ENCODE assay signal across 11 cellular contexts in the genomic region with DNA sequence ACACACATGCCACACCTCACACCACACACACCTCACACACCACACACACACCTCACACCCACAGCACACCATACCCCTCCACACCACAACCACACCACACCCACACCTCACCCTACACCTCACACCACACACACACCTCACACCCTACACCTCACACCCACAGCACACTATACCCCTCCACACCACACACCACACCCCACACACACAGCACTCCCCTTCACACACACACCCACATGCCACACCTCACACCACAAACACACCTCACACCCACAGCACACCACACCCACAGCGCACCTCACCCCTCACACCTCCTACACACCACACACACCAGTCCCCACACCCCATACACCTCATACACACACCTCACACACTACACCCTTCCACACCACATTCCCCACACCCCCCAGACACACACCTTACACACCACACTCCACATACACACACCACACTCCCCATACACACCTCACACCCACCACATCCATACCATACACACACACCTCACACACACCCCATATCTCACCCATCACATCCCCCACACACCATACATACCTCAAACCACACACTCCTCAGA.
DNase-seq lines count a peak whose midpoint lies in the region; ATAC-seq and TF ChIP-seq lines count a peak whose summit lies in the region.
"Had no signal": no experiment of that assay in that cellular context is flagged by ENCODE, and none has a peak within 500 bp of the region (broad histone marks: within the 10 kb centered on the region; RNA-seq: fewer than 3 reads in every experiment).

No MANE protein-coding gene starts in this region.

- H3K23ac ChIP-seq in H9 (ENCODE audit: insufficient read length, low read depth, low read length): no peak overlapping the region

- no peak overlapping the region for H2BK15ac ChIP-seq in H9 (ENCODE audit: low read depth, low read length)

- DNase-seq in H9 (no peak), thyroid gland (no peak), brain microvascular endothelial cell (no peak)
- DNase-seq in activated CD8-positive, alpha-beta T cell treated with anti-CD3 and anti-CD28 coated beads, Interleukin-2, amount 10 ng/mL, durations not matched to agents 7 days and 5 days: no peak
- DNase-seq in stimulated activated naive CD8-positive, alpha-beta T cell treated with anti-CD3 and anti-CD28 coated beads, Interleukin-15, Interleukin-2, amounts not matched to agents 100 U/mL and 50 U/mL, for 24 hours: peak; percentile 23
- DNase-seq: COR-L47, left cardiac atrium, NCI-H510A had no signal

- peak; percentile 27 for ATAC-seq in activated CD8-positive, alpha-beta T cell treated with anti-CD3 and anti-CD28 coated beads, Interleukin-2, amount 10 ng/mL, durations not matched to agents 7 days and 5 days
- ATAC-seq in esophagus mucosa (peak; percentile 29), GM21367 (IDR thresholded peaks at IDR 0.05; ENCODE audit: unreplicated experiment) (no peak)
- peak; percentile 38 for ATAC-seq in stimulated activated naive CD8-positive, alpha-beta T cell treated with anti-CD3 and anti-CD28 coated beads, Interleukin-15, Interleukin-2, amounts not matched to agents 100 U/mL and 50 U/mL, for 24 hours

- H4K5ac ChIP-seq in H9 (ENCODE audit: insufficient read length, low read depth, low read length): peak overlapping the region; percentile 63

- POLR2A ChIA-PET in activated CD8-positive, alpha-beta T cell treated with anti-CD3 and anti-CD28 coated beads, Interleukin-2, amount 10 ng/mL, durations not matched to agents 7 days and 5 days (lab: Charles Lee): no interaction called here

- in situ Hi-C loops in brain microvascular endothelial cell (cut with HindIII; ENCODE audit: low pct_ligation_motif_present, low sequenced_read_pairs): loop anchor here (25.0 kb wide), 1 partner anchor 188 kb away; no protein-coding TSS in a partner anchor

- CTCF ChIA-PET in activated CD8-positive, alpha-beta T cell treated with anti-CD3 and anti-CD28 coated beads, Interleukin-2, amount 10 ng/mL, durations not matched to agents 7 days and 5 days (lab: Charles Lee): interaction anchor here (2.0 kb wide), 1 partner anchor 208 kb away, joined by 5 read pairs; no protein-coding TSS in a partner anchor

- no peak overlapping the region for H2BK5ac ChIP-seq in H9 (ENCODE audit: insufficient read length, low read length)

- peaks cover 2% of the 10 kb centered on the region for H4K20me1 ChIP-seq in H9 (ENCODE audit: control insufficient read depth, insufficient read depth, insufficient read length)

- no peak overlapping the region for H3K4me3 Mint-ChIP-seq in H9
- no peak overlapping the region for H3K4me3 Mint-ChIP-seq in activated CD8-positive, alpha-beta T cell treated with anti-CD3 and anti-CD28 coated beads, Interleukin-2, amount 10 ng/mL, durations not matched to agents 7 days and 5 days
- H3K4me3 Mint-ChIP-seq: neural progenitor cell had no signal

- no peak overlapping the region for H3K14ac ChIP-seq in H9 (ENCODE audit: insufficient read depth, low read length)

- no peak overlapping the region for H3K56ac ChIP-seq in H9 (ENCODE audit: insufficient read length, low read depth, low read length)

- no peak overlapping the region for H3K4ac ChIP-seq in H9 (ENCODE audit: low read depth, low read length)

- H2AK5ac ChIP-seq in H9 (ENCODE audit: insufficient read length, low read length): no peak overlapping the region

- H3K27ac Mint-ChIP-seq in H9: peak overlapping the region in 1 of 3 experiments; percentile 41; a peak in 1 of 7 replicates
- H3K27ac Mint-ChIP-seq in activated CD8-positive, alpha-beta T cell treated with anti-CD3 and anti-CD28 coated beads, Interleukin-2, amount 10 ng/mL, durations not matched to agents 7 days and 5 days: peak overlapping the region; percentile 70
- H3K27ac Mint-ChIP-seq: neural progenitor cell had no signal

- intact Hi-C loops in thyroid gland (cut with DNase I): no loop called here

- H2BK120ac ChIP-seq in H9 (ENCODE audit: low read depth, low read length, poor library complexity, severe bottlenecking): no peak overlapping the region

- peaks cover 40 to 88% (median 78%) of the 10 kb centered on the region in 3 experiments; a peak in 6 of 7 replicates for H3K36me3 Mint-ChIP-seq in H9 (ENCODE audit: insufficient read depth in 1 of 3, low read depth in 3 of 3)
- peaks cover 26% of the 10 kb centered on the region for H3K36me3 Mint-ChIP-seq in activated CD8-positive, alpha-beta T cell treated with anti-CD3 and anti-CD28 coated beads, Interleukin-2, amount 10 ng/mL, durations not matched to agents 7 days and 5 days (ENCODE audit: low read depth)

- no peaks in the 10 kb centered on the region for H3K79me1 ChIP-seq in H9 (ENCODE audit: insufficient read depth, low read depth, low read length, poor library complexity, severe bottlenecking)

- H3K27ac ChIP-seq in H9 (ENCODE audit: insufficient read length, low read depth, low read length): no peak overlapping the region
- H3K27ac ChIP-seq in thyroid gland: no peak overlapping the region
- H3K27ac ChIP-seq in brain microvascular endothelial cell: no peak overlapping the region
- H3K27ac ChIP-seq: neural progenitor cell had no signal

- H3K27me3 Mint-ChIP-seq in H9 (ENCODE audit: low read depth): no peaks in the 10 kb centered on the region
- H3K27me3 Mint-ChIP-seq in activated CD8-positive, alpha-beta T cell treated with anti-CD3 and anti-CD28 coated beads, Interleukin-2, amount 10 ng/mL, durations not matched to agents 7 days and 5 days (ENCODE audit: low read depth): no peaks in the 10 kb centered on the region

- WGBS in H9 (ENCODE audit: extremely low coverage, insufficient read length, low lambda C conversion rate): no CpG with 5 or more reads among the region's 1 CpG
- 97 to 98% methylated on average over 1 of the region's 1 CpG for whole genome bisulfite sequencing in thyroid gland, 2 donors

- no peak overlapping the region for H4K91ac ChIP-seq in H9 (ENCODE audit: insufficient read length, low read depth, low read length)

- H3K36me3 ChIP-seq in thyroid gland (peaks cover 2 to 19% of the 10 kb centered on the region in 2 donors), brain microvascular endothelial cell (replicated peaks) (peaks cover 87% of the 10 kb centered on the region)
- H3K36me3 ChIP-seq: neural progenitor cell had no signal

- peak overlapping the region; percentile 68 for H4K8ac ChIP-seq in H9 (replicated peaks; ENCODE audit: insufficient read length, low read depth, low read length)

- H3K4me2 ChIP-seq in H9 (ENCODE audit: insufficient read depth, insufficient read length, low read length): no peak overlapping the region
- H3K4me2 ChIP-seq: neural progenitor cell had no signal

- H3K18ac ChIP-seq in H9 (ENCODE audit: insufficient read length, low read depth, low read length): peak overlapping the region; percentile 10

- H3K4me3 ChIP-seq in thyroid gland (replicated peaks in 1 of 3): no peak overlapping the region
- no peak overlapping the region for H3K4me3 ChIP-seq in brain microvascular endothelial cell (ENCODE audit: low read depth, low read length)
- H3K4me3 ChIP-seq: neural progenitor cell had no signal

- TF ChIP-seq CTCF in H9 (conservative IDR thresholded peaks at IDR 0.05) (no peak), thyroid gland (IDR thresholded peaks at IDR 0.05) (no peak), brain microvascular endothelial cell (IDR thresholded peaks at IDR 0.05; ENCODE audit: low read depth, low read length, missing control alignments) (no peak)

- H3K9me3 ChIP-seq in H9 (ENCODE audit: control insufficient read depth, low read depth, low read length) (no peaks in the 10 kb centered on the region), thyroid gland (no peaks in the 10 kb centered on the region)

- no peaks in the 10 kb centered on the region for H3K4me1 Mint-ChIP-seq in H9
- peaks cover 22% of the 10 kb centered on the region for H3K4me1 Mint-ChIP-seq in activated CD8-positive, alpha-beta T cell treated with anti-CD3 and anti-CD28 coated beads, Interleukin-2, amount 10 ng/mL, durations not matched to agents 7 days and 5 days (ENCODE audit: low read depth)
- H3K4me1 Mint-ChIP-seq: neural progenitor cell had no signal

- H3K4me1 ChIP-seq in H9 (ENCODE audit: insufficient read depth, low read length) (no peaks in the 10 kb centered on the region), thyroid gland (no peaks in the 10 kb centered on the region)
- H3K4me1 ChIP-seq: neural progenitor cell had no signal

- no peak for TF ChIP-seq POLR2A in thyroid gland (IDR thresholded peaks at IDR 0.05)

- H2BK20ac ChIP-seq in H9 (ENCODE audit: low read depth, low read length, poor library complexity, severe bottlenecking): no peak overlapping the region

- no peaks in the 10 kb centered on the region for H3K79me2 ChIP-seq in H9 (ENCODE audit: insufficient read depth, low read length)

- peaks cover 5% of the 10 kb centered on the region for H3K23me2 ChIP-seq in H9 (ENCODE audit: insufficient read length, low read depth, low read length, poor library complexity, severe bottlenecking)

- no peak overlapping the region for H2AFZ ChIP-seq in H9 (ENCODE audit: low read length)
- H2AFZ ChIP-seq: neural progenitor cell had no signal

- no peaks in the 10 kb centered on the region for H3K9me3 Mint-ChIP-seq in H9
- H3K9me3 Mint-ChIP-seq in activated CD8-positive, alpha-beta T cell treated with anti-CD3 and anti-CD28 coated beads, Interleukin-2, amount 10 ng/mL, durations not matched to agents 7 days and 5 days (ENCODE audit: insufficient read depth): no peaks in the 10 kb centered on the region
- H3K9me3 Mint-ChIP-seq: neural progenitor cell had no signal

- H3T11ph ChIP-seq in H9 (ENCODE audit: low read length): no peak overlapping the region

- H3K9ac ChIP-seq in H9 (ENCODE audit: extremely low read depth, insufficient read length, low read length): no peak overlapping the region
- H3K9ac ChIP-seq: neural progenitor cell had no signal

- no peak overlapping the region for H2BK12ac ChIP-seq in H9 (ENCODE audit: insufficient read length, low read depth, low read length)

- H3K27me3 ChIP-seq in H9 (ENCODE audit: insufficient read depth, low read length) (no peaks in the 10 kb centered on the region), thyroid gland (no peaks in the 10 kb centered on the region), brain microvascular endothelial cell (replicated peaks) (no peaks in the 10 kb centered on the region)
- H3K27me3 ChIP-seq: neural progenitor cell had no signal
